16 cellular contexts compared by ENCODE assay signal in the genomic region with DNA sequence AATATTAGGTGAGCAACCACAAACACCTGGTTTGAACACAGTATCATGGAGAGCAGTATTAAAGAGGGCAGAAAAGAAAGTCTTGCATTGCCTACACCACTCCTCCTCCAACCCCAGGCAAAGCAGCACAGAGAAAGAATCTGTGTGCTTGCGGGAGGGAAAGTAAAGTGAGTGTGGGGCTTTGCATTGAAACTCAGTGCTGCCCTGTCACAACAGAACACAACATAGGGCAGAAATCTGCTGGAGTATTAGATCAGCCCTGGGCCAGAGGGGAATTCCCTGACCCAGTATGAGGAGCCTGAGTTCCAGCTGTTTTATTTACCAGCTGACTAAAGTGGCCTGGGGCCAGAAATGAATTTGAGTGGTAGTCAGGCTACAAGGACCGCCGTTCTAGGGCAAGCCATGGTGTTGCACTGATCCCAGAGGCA.
A peak's percentile ranks its signal among the peaks of the same experiment; 100 is the strongest.
DNase-seq lines count a peak whose midpoint lies in the region; ATAC-seq and TF ChIP-seq lines count a peak whose summit lies in the region.
"Had no signal": no experiment of that assay in that cellular context is flagged by ENCODE, and none has a peak within 500 bp of the region (broad histone marks: within the 10 kb centered on the region; RNA-seq: fewer than 3 reads in every experiment).

No MANE protein-coding gene starts in this region.

- H3K4me3 ChIP-seq in SK-N-SH (ENCODE audit: low read depth in 2 of 2, low read length in 1 of 2) (no peak overlapping the region), PC-3 (ENCODE audit: low read length) (no peak overlapping the region), esophagus squamous epithelium (no peak overlapping the region)
- H3K4me3 ChIP-seq: stomach had no signal

- no peak overlapping the region for H3K9ac ChIP-seq in SK-N-SH
- no peak overlapping the region for H3K9ac ChIP-seq in PC-3 (ENCODE audit: low read length)

- ATAC-seq in SK-N-SH treated with all-trans-retinoic acid at 6 μM for 48 hours (no peak; the same call in 2 of the 3 replicates), PC-3 (no peak), T-helper 17 cell (no peak)

- H3K4me1 ChIP-seq in SK-N-SH (ENCODE audit: control insufficient read depth in 1 of 2, insufficient read depth in 2 of 2, low read depth in 1 of 2, low read length in 1 of 2) (peaks cover 0 to 11% of the 10 kb centered on the region in 2 experiments; a peak in 2 of 4 replicates), PC-3 (ENCODE audit: insufficient read depth, low read length) (no peaks in the 10 kb centered on the region), esophagus squamous epithelium (no peaks in the 10 kb centered on the region)

- no peak for TF ChIP-seq POLR2A in esophagus squamous epithelium (IDR thresholded peaks at IDR 0.05)

- H2AFZ ChIP-seq in SK-N-SH (ENCODE audit: low read depth) (no peak overlapping the region), PC-3 (ENCODE audit: low read length) (no peak overlapping the region)

- BruUV-seq in PC-3 (replicated peaks; lab: Mats Ljungman, UMichigan) = no TSS peak

- H3K4me1 Mint-ChIP-seq in T-helper 17 cell = no peaks in the 10 kb centered on the region

- H3K36me3 Mint-ChIP-seq in T-helper 17 cell (ENCODE audit: low read depth) = no peaks in the 10 kb centered on the region

- H4K20me1 ChIP-seq in SK-N-SH (ENCODE audit: insufficient read depth) = no peaks in the 10 kb centered on the region
- H4K20me1 ChIP-seq in PC-3 (ENCODE audit: low read length) = no peaks in the 10 kb centered on the region

- no peak overlapping the region for H3K4me3 Mint-ChIP-seq in T-helper 17 cell

- TF ChIP-seq CTCF in SK-N-SH (IDR thresholded peaks at IDR 0.05) (no peak), PC-3 (conservative IDR thresholded peaks at IDR 0.05; ENCODE audit: low read depth, low read length) (no peak), esophagus squamous epithelium (IDR thresholded peaks at IDR 0.05) (no peak)

- H3K27me3 ChIP-seq in SK-N-SH (ENCODE audit: insufficient read depth) = no peaks in the 10 kb centered on the region
- H3K27me3 ChIP-seq in PC-3 (ENCODE audit: low read length) = peaks cover 27% of the 10 kb centered on the region; the same call in 1 of the 2 replicates
- H3K27me3 ChIP-seq in esophagus squamous epithelium = no peaks in the 10 kb centered on the region
- H3K27me3 ChIP-seq: stomach had no signal

- TF ChIP-seq EP300 in SK-N-SH (IDR thresholded peaks at IDR 0.05; ENCODE audit: borderline replicate concordance in 1 of 2, low read depth in 1 of 2, low read length in 1 of 2) = no peak

- no peak overlapping the region; a peak in 1 of 4 replicates for H3K27ac ChIP-seq in SK-N-SH (ENCODE audit: low read depth in 2 of 2, low read length in 1 of 2)
- H3K27ac ChIP-seq in PC-3 (ENCODE audit: low read length) = no peak overlapping the region
- H3K27ac ChIP-seq in esophagus squamous epithelium = no peak overlapping the region
- H3K27ac ChIP-seq: stomach had no signal

- CTCF ChIA-PET in SK-N-SH (lab: Yijun Ruan, JAX) (no interaction called here), PC-3 (lab: Charles Lee) (no interaction called here)

- H3K9me2 ChIP-seq in SK-N-SH (no peaks in the 10 kb centered on the region), PC-3 (replicated peaks; ENCODE audit: low read length) (no peaks in the 10 kb centered on the region)

- H3F3A ChIP-seq in SK-N-SH (replicated peaks; ENCODE audit: insufficient read depth) (no peaks in the 10 kb centered on the region), PC-3 (ENCODE audit: low read length, unreplicated experiment) (no peaks in the 10 kb centered on the region)

- H3K4me2 ChIP-seq in SK-N-SH = no peak overlapping the region
- H3K4me2 ChIP-seq in PC-3 (ENCODE audit: low read length) = no peak overlapping the region

- POLR2A ChIA-PET in SK-N-SH (lab: Yijun Ruan, JAX) = no interaction called here
- POLR2A ChIA-PET in PC-3 (lab: Charles Lee; ENCODE audit: unreplicated experiment) = no interaction called here

- no peaks in the 10 kb centered on the region for H3K27me3 Mint-ChIP-seq in T-helper 17 cell

- WGBS in SK-N-SH (ENCODE audit: low lambda C conversion rate) = 34% methylated on average over 3 of the region's 3 CpGs
- 47 to 48% methylated on average over 1 to 3 of the region's 3 CpGs for WGBS in esophagus squamous epithelium, 2 donors

- H3K79me2 ChIP-seq in SK-N-SH (ENCODE audit: insufficient read depth) (no peaks in the 10 kb centered on the region), PC-3 (ENCODE audit: low read length) (no peaks in the 10 kb centered on the region)

- DNase-seq in SK-N-SH (peak; percentile 17), PC-3 (peak; percentile 14), fibroblast of peridontal ligament (ENCODE audit: extremely low read depth) (peak; percentile 26), smooth muscle cell of the brain vasculature (ENCODE audit: low read depth, low spot score) (peak; percentile 4), T-helper 17 cell (no peak), esophagus squamous epithelium (lab: John Stamatoyannopoulos, UW) (no peak), GF-D8 (lab: John Stamatoyannopoulos, UW) (no peak)
- DNase-seq: 8988T; activated CD4-positive, CD25-positive, alpha-beta regulatory T cell treated with anti-CD3 and anti-CD28 coated beads, Interleukin-2, amount 50 U/mL, for 72 hours; cerebellar nuclear complex; DMS79 treated with DMSO at 0.1 percent for 48 hours; NCI-H2107; nucleus accumbens; SIG-M5; stomach had no signal

- H3K27ac Mint-ChIP-seq in T-helper 17 cell = no peak overlapping the region

- intact Hi-C loops in PC-3 (cut with micrococcal nuclease) (no loop called here), esophagus squamous epithelium (cut with DNase I) (no loop called here)

- TF ChIP-seq RAD21 in SK-N-SH (IDR thresholded peaks at IDR 0.05; ENCODE audit: low read length) = no peak

- no peaks in the 10 kb centered on the region for H3K36me3 ChIP-seq in SK-N-SH (replicated peaks in 1 of 2; ENCODE audit: control insufficient read depth in 1 of 2, insufficient read depth in 2 of 2, low read length in 1 of 2)
- no peaks in the 10 kb centered on the region for H3K36me3 ChIP-seq in PC-3 (ENCODE audit: low read depth, low read length)
- no peaks in the 10 kb centered on the region for H3K36me3 ChIP-seq in esophagus squamous epithelium
- H3K36me3 ChIP-seq: stomach had no signal

- H3K9me3 ChIP-seq in SK-N-SH (no peaks in the 10 kb centered on the region), PC-3 (ENCODE audit: low read length) (no peaks in the 10 kb centered on the region), T-helper 17 cell (ENCODE audit: control insufficient read depth, low read length, poor library complexity, severe bottlenecking) (no peaks in the 10 kb centered on the region), esophagus squamous epithelium (no peaks in the 10 kb centered on the region)
- H3K9me3 ChIP-seq: stomach had no signal

TF ChIP-seq in SK-N-SH, 30 proteins besides CTCF, POLR2A, EP300 and RAD21:
- TF ChIP-seq SIN3A (IDR thresholded peaks at IDR 0.05; ENCODE audit: borderline replicate concordance, low read depth, low read length) = no peak
- no peak for TF ChIP-seq FOXJ3 (CRISPR knock-in tag; IDR thresholded peaks at IDR 0.05)
- TF ChIP-seq GATA2 (CRISPR knock-in tag; IDR thresholded peaks at IDR 0.05) = no peak
- TF ChIP-seq EZH2phosphoT487 (IDR thresholded peaks at IDR 0.05; ENCODE audit: borderline replicate concordance, low read depth) = no peak
- no peak for TF ChIP-seq NRF1 (IDR thresholded peaks at IDR 0.05; ENCODE audit: low read depth, low read length)
- no peak for TF ChIP-seq MEF2A (IDR thresholded peaks at IDR 0.05; ENCODE audit: borderline replicate concordance, low read depth)
- TF ChIP-seq TAF1 (IDR thresholded peaks at IDR 0.05; ENCODE audit: borderline replicate concordance, low read depth, low read length) = no peak
- TF ChIP-seq RXRA (IDR thresholded peaks at IDR 0.05; ENCODE audit: borderline replicate concordance, low read depth) = no peak
- no peak for TF ChIP-seq TEAD4 (IDR thresholded peaks at IDR 0.05; ENCODE audit: borderline replicate concordance, insufficient read depth)

TF ChIP-seq in SK-N-SH treated with all-trans-retinoic acid at 6 μM for 48 hours, 23 proteins besides CTCF, POLR2A, EP300 and RAD21 (continues in another document):
- no peak for TF ChIP-seq TCF4 (CRISPR knock-in tag; IDR thresholded peaks at IDR 0.05; ENCODE audit: borderline replicate concordance)
- no peak for TF ChIP-seq ISL1 (CRISPR knock-in tag; IDR thresholded peaks at IDR 0.05)
- TF ChIP-seq SNAI2 (CRISPR knock-in tag; IDR thresholded peaks at IDR 0.05) = no peak
- no peak for TF ChIP-seq OSR1 (CRISPR knock-in tag; IDR thresholded peaks at IDR 0.05)
- no peak for TF ChIP-seq ZNF565 (CRISPR knock-in tag; conservative IDR thresholded peaks at IDR 0.05; ENCODE audit: low read depth)
- TF ChIP-seq, protein P1, sequence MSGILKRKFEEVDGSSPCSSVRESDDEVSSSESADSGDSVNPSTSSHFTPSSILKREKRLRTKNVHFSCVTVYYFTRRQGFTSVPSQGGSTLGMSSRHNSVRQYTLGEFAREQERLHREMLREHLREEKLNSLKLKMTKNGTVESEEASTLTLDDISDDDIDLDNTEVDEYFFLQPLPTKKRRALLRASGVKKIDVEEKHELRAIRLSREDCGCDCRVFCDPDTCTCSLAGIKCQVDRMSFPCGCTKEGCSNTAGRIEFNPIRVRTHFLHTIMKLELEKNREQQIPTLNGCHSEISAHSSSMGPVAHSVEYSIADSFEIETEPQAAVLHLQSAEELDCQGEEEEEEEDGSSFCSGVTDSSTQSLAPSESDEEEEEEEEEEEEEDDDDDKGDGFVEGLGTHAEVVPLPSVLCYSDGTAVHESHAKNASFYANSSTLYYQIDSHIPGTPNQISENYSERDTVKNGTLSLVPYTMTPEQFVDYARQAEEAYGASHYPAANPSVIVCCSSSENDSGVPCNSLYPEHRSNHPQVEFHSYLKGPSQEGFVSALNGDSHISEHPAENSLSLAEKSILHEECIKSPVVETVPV (CRISPR knock-in tag; IDR thresholded peaks at IDR 0.05) = no peak
- TF ChIP-seq RARB (CRISPR knock-in tag; IDR thresholded peaks at IDR 0.05) = no peak
- no peak for TF ChIP-seq ZC3H10 (CRISPR knock-in tag; IDR thresholded peaks at IDR 0.05)
- TF ChIP-seq, protein P2, sequence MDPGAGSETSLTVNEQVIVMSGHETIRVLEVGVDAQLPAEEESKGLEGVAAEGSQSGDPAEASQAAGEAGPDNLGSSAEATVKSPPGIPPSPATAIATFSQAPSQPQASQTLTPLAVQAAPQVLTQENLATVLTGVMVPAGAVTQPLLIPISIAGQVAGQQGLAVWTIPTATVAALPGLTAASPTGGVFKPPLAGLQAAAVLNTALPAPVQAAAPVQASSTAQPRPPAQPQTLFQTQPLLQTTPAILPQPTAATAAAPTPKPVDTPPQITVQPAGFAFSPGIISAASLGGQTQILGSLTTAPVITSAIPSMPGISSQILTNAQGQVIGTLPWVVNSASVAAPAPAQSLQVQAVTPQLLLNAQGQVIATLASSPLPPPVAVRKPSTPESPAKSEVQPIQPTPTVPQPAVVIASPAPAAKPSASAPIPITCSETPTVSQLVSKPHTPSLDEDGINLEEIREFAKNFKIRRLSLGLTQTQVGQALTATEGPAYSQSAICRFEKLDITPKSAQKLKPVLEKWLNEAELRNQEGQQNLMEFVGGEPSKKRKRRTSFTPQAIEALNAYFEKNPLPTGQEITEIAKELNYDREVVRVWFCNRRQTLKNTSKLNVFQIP (CRISPR knock-in tag; IDR thresholded peaks at IDR 0.05; ENCODE audit: borderline replicate concordance, low read depth) = no peak
- no peak for TF ChIP-seq ESRRG (CRISPR knock-in tag; IDR thresholded peaks at IDR 0.05)
- no peak for TF ChIP-seq TOX (CRISPR knock-in tag; IDR thresholded peaks at IDR 0.05; ENCODE audit: borderline replicate concordance)

Comparison
In these comparisons a context has a peak if more than half of its experiments do, and no peak if none do; other contexts are left out.
1. DNase-seq: peak in SK-N-SH (single experiment), PC-3 (single experiment), fibroblast of peridontal ligament (single experiment) and smooth muscle cell of the brain vasculature (single experiment); none in T-helper 17 cell (0 of 3), esophagus squamous epithelium (single experiment) and GF-D8 (single experiment).